ENCODE assay signal across 9 cellular contexts in the genomic region with DNA sequence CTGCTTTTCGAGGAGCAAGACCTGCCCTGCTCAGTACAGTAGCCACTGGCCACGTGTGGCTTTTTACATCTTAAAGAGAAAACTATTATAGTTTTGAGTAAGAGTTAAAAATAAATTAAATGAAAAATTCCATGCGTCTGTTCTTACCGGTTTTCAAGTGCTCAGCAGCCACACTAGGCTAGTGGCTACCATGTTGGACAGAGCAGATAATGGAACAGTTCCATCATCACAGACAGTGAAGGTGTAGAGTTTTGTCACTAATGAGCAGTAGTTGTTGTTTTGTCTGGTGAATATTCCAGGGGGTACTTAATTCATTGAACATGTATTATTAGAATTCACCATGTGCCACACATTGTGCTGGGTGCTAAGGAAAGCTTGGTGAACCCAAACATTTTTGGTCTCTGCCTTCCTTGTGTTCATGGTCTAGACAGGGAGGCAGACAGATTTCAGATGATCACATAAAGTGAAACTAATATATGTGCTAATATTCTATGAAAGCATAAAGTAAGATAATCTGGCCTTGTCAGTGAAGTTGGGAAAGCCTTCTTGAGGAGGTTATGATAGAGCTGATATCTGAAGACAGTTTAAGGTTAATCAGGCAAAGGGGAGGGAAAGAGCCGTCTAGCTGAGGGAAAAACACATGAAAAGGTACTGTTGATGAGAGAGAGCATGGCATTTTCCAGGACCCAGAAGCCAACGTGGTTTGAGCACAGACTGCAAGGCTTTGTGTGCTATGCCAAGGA. TPM values are rescaled to one million over a fixed set of nuclear protein-coding genes. Genes with fewer than 3 reads are reported as not detected.
DNase-seq lines count a peak whose midpoint lies in the region; ATAC-seq, FAIRE-seq and TF ChIP-seq lines count a peak whose summit lies in the region.
"Had no signal": no experiment of that assay in that cellular context is flagged by ENCODE, and none has a peak within 500 bp of the region (broad histone marks: within the 10 kb centered on the region; RNA-seq: fewer than 3 reads in every experiment).

No MANE protein-coding gene starts in this region.

- H3K4me3 Mint-ChIP-seq in activated naive CD8-positive, alpha-beta T cell treated with anti-CD3 and anti-CD28 coated beads, Interleukin-2, amount 50 U/mL, for 24 hours: peak overlapping the region; percentile 91
- peak overlapping the region; percentile 95 for H3K4me3 Mint-ChIP-seq in memory B cell

- WGBS in heart right ventricle, 2 donors: 22 to 28% methylated on average over 6 of the region's 6 CpGs
- WGBS in aorta, 2 donors: 13 to 18% methylated on average over 6 of the region's 6 CpGs

- H3K4me1 ChIP-seq in heart right ventricle: peaks cover 4 to 24% (median 17%) of the 10 kb centered on the region in 9 donors
- peaks cover 2 to 4% of the 10 kb centered on the region in 2 donors for H3K4me1 ChIP-seq in aorta (ENCODE audit: control insufficient read depth in 1 of 2, insufficient read depth in 2 of 2, low read length in 2 of 2)

- FAIRE-seq in urothelium cell line (lab: Jason Lieb, UNC): no peak

- no peaks in the 10 kb centered on the region for H3K9me3 ChIP-seq in heart right ventricle
- H3K9me3 ChIP-seq in aorta (ENCODE audit: control insufficient read depth, low read length): no peaks in the 10 kb centered on the region

- ATAC-seq in heart right ventricle: no peak
- no peak for ATAC-seq in left cardiac atrium
- no peak for ATAC-seq in activated naive CD8-positive, alpha-beta T cell treated with anti-CD3 and anti-CD28 coated beads, Interleukin-2, amount 50 U/mL, for 24 hours
- ATAC-seq in memory B cell (ENCODE audit: low read depth): no peak
- no peak for ATAC-seq in aorta (ENCODE audit: low FRiP score)
- no peak for ATAC-seq in HG02642 (IDR thresholded peaks at IDR 0.05; ENCODE audit: poor library complexity, unreplicated experiment)
- no peak for ATAC-seq in HG02870 (IDR thresholded peaks at IDR 0.05; ENCODE audit: unreplicated experiment)

- intact Hi-C loops in heart right ventricle (cut with DNase I): no loop called here
- intact Hi-C loops in left cardiac atrium (cut with DNase I): no loop called here
- intact Hi-C loops in aorta (cut with DNase I): loop anchor here in 1 of 2 donors (5.0 to 10.0 kb wide), 2 partner anchors 155 to 502 kb away; a partner anchor contains a TSS

- H3K4me3 ChIP-seq in heart right ventricle: peak overlapping the region in 9 of 10 donors; percentile 71 to 92 (median 80)
- H3K4me3 ChIP-seq in aorta (ENCODE audit: low read length in 2 of 2): peak overlapping the region; percentile 66 to 74

- H3K27me3 Mint-ChIP-seq in activated naive CD8-positive, alpha-beta T cell treated with anti-CD3 and anti-CD28 coated beads, Interleukin-2, amount 50 U/mL, for 24 hours: no peaks in the 10 kb centered on the region
- H3K27me3 Mint-ChIP-seq in memory B cell: no peaks in the 10 kb centered on the region

- H3K27me3 ChIP-seq in heart right ventricle (no peaks in the 10 kb centered on the region), aorta (ENCODE audit: control insufficient read depth in 1 of 2, insufficient read depth in 2 of 2, low read length in 1 of 2) (no peaks in the 10 kb centered on the region)

- peak overlapping the region in 7 of 10 donors; percentile 83 to 93 (median 89) for H3K27ac ChIP-seq in heart right ventricle
- no peak overlapping the region for H3K27ac ChIP-seq in aorta (ENCODE audit: low read depth in 1 of 2, low read length in 2 of 2)

- H3K27ac Mint-ChIP-seq in activated naive CD8-positive, alpha-beta T cell treated with anti-CD3 and anti-CD28 coated beads, Interleukin-2, amount 50 U/mL, for 24 hours: peak overlapping the region; percentile 84
- peak overlapping the region; percentile 93 for H3K27ac Mint-ChIP-seq in memory B cell

- peaks cover 31% of the 10 kb centered on the region for H3K4me1 Mint-ChIP-seq in activated naive CD8-positive, alpha-beta T cell treated with anti-CD3 and anti-CD28 coated beads, Interleukin-2, amount 50 U/mL, for 24 hours
- H3K4me1 Mint-ChIP-seq in memory B cell: peaks cover 21% of the 10 kb centered on the region

- H3K36me3 ChIP-seq in heart right ventricle (no peaks in the 10 kb centered on the region), aorta (ENCODE audit: control insufficient read depth in 1 of 2, insufficient read depth in 2 of 2, low read length in 1 of 2) (no peaks in the 10 kb centered on the region)

- DNase-seq in heart right ventricle (no peak), left cardiac atrium (no peak), memory B cell (ENCODE audit: low spot score in 2 of 2) (no peak), aorta (no peak), urothelium cell line (ENCODE audit: low spot score) (no peak)
- no peak for DNase-seq in activated naive CD8-positive, alpha-beta T cell treated with anti-CD3 and anti-CD28 coated beads, Interleukin-2, amount 50 U/mL, for 24 hours
- DNase-seq: activated CD4-positive, alpha-beta T cell treated with anti-CD3 and anti-CD28 coated beads for 1 hour had no signal

- TF ChIP-seq CTCF in heart right ventricle (IDR thresholded peaks at IDR 0.05): no peak

- H3K36me3 Mint-ChIP-seq in activated naive CD8-positive, alpha-beta T cell treated with anti-CD3 and anti-CD28 coated beads, Interleukin-2, amount 50 U/mL, for 24 hours (ENCODE audit: low read depth): peaks cover 4% of the 10 kb centered on the region
- peaks cover 1% of the 10 kb centered on the region for H3K36me3 Mint-ChIP-seq in memory B cell

- no peaks in the 10 kb centered on the region for H3K9me3 Mint-ChIP-seq in activated naive CD8-positive, alpha-beta T cell treated with anti-CD3 and anti-CD28 coated beads, Interleukin-2, amount 50 U/mL, for 24 hours
- no peaks in the 10 kb centered on the region for H3K9me3 Mint-ChIP-seq in memory B cell

RNA-seq across cellular contexts. Expression of a gene that starts 1.4 kb away (rescaled TPM):
- 10 to 100 TPM in 6 of 10 donors, 1 to 10 TPM in 4; 4.7 to 16.9 (median 10.9) TPM for total RNA-seq in heart right ventricle
- polyA plus RNA-seq in heart right ventricle: 1 to 10 TPM; 3.8 to 5.7 TPM
- total RNA-seq in left cardiac atrium: 1 to 10 TPM; 7.7 to 8.2 TPM
- total RNA-seq in aorta: 10 to 100 TPM; 24.5 to 26.4 TPM
- polyA plus RNA-seq in aorta: 10 to 100 TPM in 1 of 2 donors, 1 to 10 TPM in 1; 8.3 to 15.2 TPM

Comparison
In these comparisons a context has a peak if more than half of its experiments do, and no peak if none do; other contexts are left out.
1. H3K27ac ChIP-seq: peak in heart right ventricle (7 of 10); none in aorta (0 of 2).